Comparison of ENCODE assay signal across 10 cellular contexts in genomic region chr16:4114257-4115208, GRCh38. TPM values are rescaled to one million over a fixed set of nuclear protein-coding genes. Genes with fewer than 3 reads are reported as not detected.
A peak's percentile ranks its signal among the peaks of the same experiment; 100 is the strongest.
DNase-seq lines count a peak whose midpoint lies in the region; ATAC-seq lines count a peak whose summit lies in the region.
"Had no signal": no experiment of that assay in that cellular context is flagged by ENCODE, and none has a peak within 500 bp of the region (broad histone marks: within the 10 kb centered on the region; RNA-seq: fewer than 3 reads in every experiment).

No MANE protein-coding gene starts in this region.

- H3K36me3 Mint-ChIP-seq in activated T-helper 2 cell treated with anti-CD3 and anti-CD28 coated beads, Interferon-gamma antibody, Interleukin-2, Interleukin-4, amounts not matched to agents 10 μg/mL and 5 μg/mL and 100 μg/mL, durations not matched to agents 14 hours and 24 hours and 36 hours (ENCODE audit: low read depth) = peaks cover 11% of the 10 kb centered on the region
- H3K36me3 Mint-ChIP-seq in stimulated activated naive B cell treated with anti-CD40 and anti-IgM and Interleukin-4, amounts not matched to agents 10 μg/mL and 1 μg/mL and 100 μg/mL, for 72 hours = peaks cover 0 to 3% of the 10 kb centered on the region in 2 donors

- DNase-seq in DMS79 treated with DMSO at 0.1 percent for 48 hours (lab: John Stamatoyannopoulos, UW) (peak; percentile 31), DMS79 (lab: John Stamatoyannopoulos, UW) (no peak), NCI-H2227 treated with DMSO at 0.1 percent for 48 hours (lab: John Stamatoyannopoulos, UW) (no peak), Kasumi-1 (lab: John Stamatoyannopoulos, UW) (no peak)
- no peak for DNase-seq in activated T-helper 2 cell treated with anti-CD3 and anti-CD28 coated beads, Interferon-gamma antibody, Interleukin-2, Interleukin-4, amounts not matched to agents 10 μg/mL and 5 μg/mL and 100 μg/mL, durations not matched to agents 14 hours and 24 hours and 36 hours (ENCODE audit: low spot score)
- no peak for DNase-seq in stimulated activated naive B cell treated with anti-CD40 and anti-IgM and Interleukin-4, amounts not matched to agents 10 μg/mL and 1 μg/mL and 100 μg/mL, for 72 hours
- DNase-seq: cerebellar nuclear complex had no signal

- H3K27ac Mint-ChIP-seq in activated T-helper 2 cell treated with anti-CD3 and anti-CD28 coated beads, Interferon-gamma antibody, Interleukin-2, Interleukin-4, amounts not matched to agents 10 μg/mL and 5 μg/mL and 100 μg/mL, durations not matched to agents 14 hours and 24 hours and 36 hours = peak overlapping the region; percentile 9
- no peak overlapping the region for H3K27ac Mint-ChIP-seq in stimulated activated naive B cell treated with anti-CD40 and anti-IgM and Interleukin-4, amounts not matched to agents 10 μg/mL and 1 μg/mL and 100 μg/mL, for 72 hours

- H3K9ac ChIP-seq in iPS-20b (ENCODE audit: low read depth, low read length) = no peak overlapping the region

- H3K9me3 Mint-ChIP-seq in activated T-helper 2 cell treated with anti-CD3 and anti-CD28 coated beads, Interferon-gamma antibody, Interleukin-2, Interleukin-4, amounts not matched to agents 10 μg/mL and 5 μg/mL and 100 μg/mL, durations not matched to agents 14 hours and 24 hours and 36 hours = no peaks in the 10 kb centered on the region
- H3K9me3 Mint-ChIP-seq in stimulated activated naive B cell treated with anti-CD40 and anti-IgM and Interleukin-4, amounts not matched to agents 10 μg/mL and 1 μg/mL and 100 μg/mL, for 72 hours = no peaks in the 10 kb centered on the region

- peak overlapping the region; percentile 72 for H3K4me3 Mint-ChIP-seq in activated T-helper 2 cell treated with anti-CD3 and anti-CD28 coated beads, Interferon-gamma antibody, Interleukin-2, Interleukin-4, amounts not matched to agents 10 μg/mL and 5 μg/mL and 100 μg/mL, durations not matched to agents 14 hours and 24 hours and 36 hours (ENCODE audit: low read depth)
- peak overlapping the region; percentile 81 to 86 for H3K4me3 Mint-ChIP-seq in stimulated activated naive B cell treated with anti-CD40 and anti-IgM and Interleukin-4, amounts not matched to agents 10 μg/mL and 1 μg/mL and 100 μg/mL, for 72 hours

- H3K4me3 ChIP-seq in iPS-20b (ENCODE audit: low read length) = peak overlapping the region; percentile 72

- peaks cover 36% of the 10 kb centered on the region for H3K4me1 Mint-ChIP-seq in activated T-helper 2 cell treated with anti-CD3 and anti-CD28 coated beads, Interferon-gamma antibody, Interleukin-2, Interleukin-4, amounts not matched to agents 10 μg/mL and 5 μg/mL and 100 μg/mL, durations not matched to agents 14 hours and 24 hours and 36 hours (ENCODE audit: low read depth)
- H3K4me1 Mint-ChIP-seq in stimulated activated naive B cell treated with anti-CD40 and anti-IgM and Interleukin-4, amounts not matched to agents 10 μg/mL and 1 μg/mL and 100 μg/mL, for 72 hours = peaks cover 21 to 49% of the 10 kb centered on the region in 2 donors

- no peak for ATAC-seq in stimulated activated naive B cell treated with anti-CD40 and anti-IgM and Interleukin-4, amounts not matched to agents 10 μg/mL and 1 μg/mL and 100 μg/mL, for 72 hours (replicated peaks)
- no peak for ATAC-seq in GM19467 (IDR thresholded peaks at IDR 0.05; ENCODE audit: unreplicated experiment)

- H3K27ac ChIP-seq in iPS-20b (ENCODE audit: low read length) = no peak overlapping the region
- H3K27ac ChIP-seq: 22Rv1 had no signal

- no peaks in the 10 kb centered on the region for H3K9me3 ChIP-seq in iPS-20b (ENCODE audit: insufficient read depth, low read depth, low read length)

- intact Hi-C loops in activated T-helper 2 cell treated with anti-CD3 and anti-CD28 coated beads, Interferon-gamma antibody, Interleukin-2, Interleukin-4, amounts not matched to agents 10 μg/mL and 5 μg/mL and 100 μg/mL, durations not matched to agents 14 hours and 24 hours and 36 hours (cut with micrococcal nuclease) = no loop called here

- H3K27me3 ChIP-seq in iPS-20b (ENCODE audit: insufficient read depth, low read length) = peaks cover 43% of the 10 kb centered on the region

- H3K27me3 Mint-ChIP-seq in activated T-helper 2 cell treated with anti-CD3 and anti-CD28 coated beads, Interferon-gamma antibody, Interleukin-2, Interleukin-4, amounts not matched to agents 10 μg/mL and 5 μg/mL and 100 μg/mL, durations not matched to agents 14 hours and 24 hours and 36 hours (ENCODE audit: low read depth) = peaks cover 10% of the 10 kb centered on the region
- peaks cover 14 to 18% of the 10 kb centered on the region in 2 donors for H3K27me3 Mint-ChIP-seq in stimulated activated naive B cell treated with anti-CD40 and anti-IgM and Interleukin-4, amounts not matched to agents 10 μg/mL and 1 μg/mL and 100 μg/mL, for 72 hours

- no peaks in the 10 kb centered on the region for H3K4me1 ChIP-seq in iPS-20b (ENCODE audit: insufficient read depth, low read length)

- no peaks in the 10 kb centered on the region for H3K36me3 ChIP-seq in iPS-20b (ENCODE audit: insufficient read depth, low read depth, low read length)

RNA-seq across cellular contexts. Expression of gene ADCY9, which starts 1.7 kb away (rescaled TPM):
- 6.0 and 7.7 TPM in 2 replicates for total RNA-seq in activated T-helper 2 cell treated with anti-CD3 and anti-CD28 coated beads, Interferon-gamma antibody, Interleukin-2, Interleukin-4, amounts not matched to agents 10 μg/mL and 5 μg/mL and 100 μg/mL, durations not matched to agents 14 hours and 24 hours and 36 hours
